In the genomic region with DNA sequence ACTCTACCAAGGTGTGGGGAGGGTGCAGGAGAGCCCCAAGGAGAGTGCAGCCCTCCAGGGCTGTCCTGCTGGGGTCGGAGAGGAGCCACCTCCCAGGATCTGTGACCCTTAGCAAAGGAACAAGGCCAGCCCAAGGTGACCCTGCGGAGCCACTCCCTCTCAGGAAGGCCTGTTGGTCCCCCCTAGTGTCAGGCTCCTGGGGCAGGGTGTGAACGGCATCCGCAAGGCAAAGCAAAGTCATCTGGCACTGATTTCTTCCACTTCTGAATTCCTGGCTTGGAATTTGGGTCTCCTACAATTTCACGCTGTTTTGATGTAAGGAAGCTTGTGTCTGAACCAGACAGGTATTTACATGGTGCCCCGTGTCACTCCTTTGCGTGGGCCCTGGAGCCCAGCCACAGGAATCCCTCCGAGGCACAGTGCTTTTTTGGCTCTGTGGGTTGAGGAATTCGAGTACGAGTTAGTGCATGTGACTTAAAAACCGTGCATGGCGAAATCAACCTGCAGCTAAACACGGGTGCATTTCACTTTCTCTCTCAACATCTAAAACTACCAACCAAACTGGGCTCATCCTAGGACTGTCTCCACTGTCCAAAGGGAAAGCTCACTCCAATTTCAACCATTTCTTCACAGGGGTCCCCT, we compare ENCODE assay signal across 1 cellular context.
TF ChIP-seq lines count a peak whose summit lies in the region.

No MANE protein-coding gene starts in this region.

TF ChIP-seq in H1, 55 proteins besides CTCF, POLR2A, EP300 and RAD21:
- TF ChIP-seq TAF7 (optimal IDR thresholded peaks at IDR 0.05; ENCODE audit: borderline replicate concordance, low read depth, low read length) (no peak), JUND (IDR thresholded peaks at IDR 0.05; ENCODE audit: low read length) (no peak), CREB1 (IDR thresholded peaks at IDR 0.05) (no peak), FOSL1 (IDR thresholded peaks at IDR 0.05; ENCODE audit: insufficient read depth, low read depth, low read length) (no peak), POU5F1 (IDR thresholded peaks at IDR 0.05; ENCODE audit: low read depth, low read length) (no peak), TAF1 (IDR thresholded peaks at IDR 0.05; ENCODE audit: low read depth, low read length) (no peak), BRCA1 (IDR thresholded peaks at IDR 0.05; ENCODE audit: low read depth, low read length) (no peak), ZNF274 (IDR thresholded peaks at IDR 0.05; ENCODE audit: borderline replicate concordance, extremely low read depth, low read length) (no peak), MAFK (IDR thresholded peaks at IDR 0.05; ENCODE audit: low read depth, low read length) (no peak)
